In the genomic region with DNA sequence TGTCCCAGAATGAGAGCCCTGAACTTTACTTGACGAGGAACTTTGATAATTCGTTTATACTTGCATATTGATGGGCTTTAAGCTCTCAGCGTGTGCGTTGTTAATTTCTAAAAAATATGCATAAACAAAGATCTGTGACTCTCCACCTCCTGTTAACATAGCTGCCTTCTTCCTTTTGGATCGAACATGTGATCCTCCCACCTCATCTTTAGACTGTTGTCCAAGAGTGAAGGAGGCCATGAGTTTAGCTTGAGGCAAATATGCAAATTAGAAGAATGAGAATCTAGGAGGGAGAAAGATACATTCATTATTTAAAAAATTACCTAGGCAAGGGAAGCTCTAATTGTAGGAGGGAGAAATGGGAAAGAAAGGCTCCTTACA, we compare ENCODE assay signal across 8 cellular contexts. TPM values are rescaled to one million over a fixed set of nuclear protein-coding genes. Genes with fewer than 3 reads are reported as not detected.
DNase-seq lines count a peak whose midpoint lies in the region; ATAC-seq and TF ChIP-seq lines count a peak whose summit lies in the region.

No MANE protein-coding gene starts in this region.

- ATAC-seq in IMR-90 (ENCODE audit: low read depth): peak; percentile 3; the same call in 1 of the 2 replicates
- ATAC-seq in memory B cell (ENCODE audit: low read depth): no peak
- no peak for ATAC-seq in GM18517 (IDR thresholded peaks at IDR 0.05; ENCODE audit: unreplicated experiment)
- ATAC-seq in GM19023 (IDR thresholded peaks at IDR 0.05; ENCODE audit: unreplicated experiment): no peak

- peak overlapping the region; percentile 96 for H3K14ac ChIP-seq in IMR-90 (replicated peaks; ENCODE audit: low read depth, low read length)

- H2BK20ac ChIP-seq in IMR-90 (ENCODE audit: low read depth, low read length): peak overlapping the region; percentile 45; the same call in 1 of the 2 replicates

- dilution Hi-C loops in IMR-90 (cut with HindIII; ENCODE audit: low sequenced_read_pairs, unreplicated experiment): no loop called here

- no peaks in the 10 kb centered on the region for H3K27me3 ChIP-seq in BE2C
- no peaks in the 10 kb centered on the region for H3K27me3 ChIP-seq in IMR-90 (ENCODE audit: control insufficient read depth, insufficient read depth, low read length)

- H3K9me3 ChIP-seq in BE2C: no peaks in the 10 kb centered on the region
- H3K9me3 ChIP-seq in IMR-90 (ENCODE audit: control insufficient read depth, insufficient read depth, low read length): no peaks in the 10 kb centered on the region

- H3K9me3 Mint-ChIP-seq in memory B cell: no peaks in the 10 kb centered on the region

- TF ChIP-seq RAD21 in IMR-90 (IDR thresholded peaks at IDR 0.05; ENCODE audit: low read length): no peak

- peak overlapping the region; percentile 88 for H3K4me3 Mint-ChIP-seq in memory B cell

- H2BK15ac ChIP-seq in IMR-90 (ENCODE audit: low read depth, low read length): peak overlapping the region; percentile 17; the same call in 2 of the 3 replicates

- no peaks in the 10 kb centered on the region for H4K20me1 ChIP-seq in IMR-90 (ENCODE audit: insufficient read depth, low read length)

- H3K4me3 ChIP-seq in BE2C (ENCODE audit: low read depth, low read length) (peak overlapping the region; percentile 90), IMR-90 (ENCODE audit: insufficient read depth, low read depth, low read length) (peak overlapping the region; percentile 62)

- H3K79me1 ChIP-seq in IMR-90 (ENCODE audit: low read depth in 1 of 2, low read length in 2 of 2): peaks cover 15 to 38% of the 10 kb centered on the region in 2 experiments

- H4K91ac ChIP-seq in IMR-90 (ENCODE audit: insufficient read depth, low read depth, low read length): peak overlapping the region; percentile 83

- peak overlapping the region; percentile 78 for H3K9ac ChIP-seq in IMR-90 (ENCODE audit: low read depth, low read length)

- peak overlapping the region; percentile 91 for H2AFZ ChIP-seq in IMR-90 (replicated peaks; ENCODE audit: low read length, poor library complexity)

- peak overlapping the region; percentile 78 for H3K27ac ChIP-seq in IMR-90 (ENCODE audit: insufficient read depth, low read length)

- peak overlapping the region; percentile 75 for H3K4me2 ChIP-seq in IMR-90 (ENCODE audit: low read depth, low read length)

- TF ChIP-seq CTCF in BE2C (IDR thresholded peaks at IDR 0.05; ENCODE audit: low read depth, low read length) (no peak), IMR-90 (conservative IDR thresholded peaks at IDR 0.05; ENCODE audit: low read depth, low read length) (no peak)

- intact Hi-C loops in IMR-90 (cut with micrococcal nuclease): no loop called here

- CTCF ChIA-PET in IMR-90 (lab: Yijun Ruan, JAX): interaction anchor here (0.6 to 1.2 kb wide), 3 partner anchors 12 to 1229 kb away, joined by 3 to 4 read pairs (median 3); no protein-coding TSS in a partner anchor

- H2AK5ac ChIP-seq in IMR-90 (ENCODE audit: low read depth, low read length): peak overlapping the region; percentile 37

- H3K23ac ChIP-seq in IMR-90 (ENCODE audit: low read depth, low read length): peak overlapping the region; percentile 91

- no peak for TF ChIP-seq POLR2A in IMR-90 (IDR thresholded peaks at IDR 0.05; ENCODE audit: low read depth, low read length)

- in situ Hi-C loops in IMR-90 (cut with MboI; ENCODE audit: low sequenced_read_pairs): no loop called here
- in situ Hi-C loops in T47D (cut with HindIII; ENCODE audit: low pct_unique_long_range_greater_than_20kb, low sequenced_read_pairs): no loop called here

- H3K4me1 ChIP-seq in BE2C: peaks cover 19% of the 10 kb centered on the region
- peaks cover 8% of the 10 kb centered on the region; the same call in 1 of the 2 replicates for H3K4me1 ChIP-seq in IMR-90 (ENCODE audit: control insufficient read depth, insufficient read depth, low read length)

- no peaks in the 10 kb centered on the region for H3K27me3 Mint-ChIP-seq in memory B cell

- H3K27ac Mint-ChIP-seq in memory B cell: peak overlapping the region; percentile 99

- H3K9me1 ChIP-seq in IMR-90 (ENCODE audit: insufficient read depth, low read length): no peaks in the 10 kb centered on the region

- H2BK5ac ChIP-seq in IMR-90 (ENCODE audit: low read depth, low read length, poor library complexity, severe bottlenecking): peak overlapping the region; percentile 73

- peak overlapping the region; percentile 78; the same call in 1 of the 2 replicates for H3K56ac ChIP-seq in IMR-90 (ENCODE audit: extremely low read depth, insufficient read depth, low read length)

- peak overlapping the region; percentile 60 for H2BK120ac ChIP-seq in IMR-90 (ENCODE audit: low read depth, low read length)

- WGBS in IMR-90 (ENCODE audit: extremely low coverage in 2 of 2, insufficient read length in 1 of 2), 2 experiments: no CpG with 5 or more reads among the region's 5 CpGs

- peak overlapping the region; percentile 62 for H3K18ac ChIP-seq in IMR-90 (ENCODE audit: low read depth, low read length)

- H3K4ac ChIP-seq in IMR-90 (ENCODE audit: low read depth, low read length): peak overlapping the region; percentile 91

- POLR2A ChIA-PET in IMR-90 (lab: Charles Lee; ENCODE audit: unreplicated experiment): interaction anchor here (0.6 kb wide), 2 partner anchors 80 to 505 kb away, joined by 3 to 9 read pairs; no protein-coding TSS in a partner anchor

- no TSS peak for BruUV-seq in IMR-90 (replicated peaks; lab: Mats Ljungman, UMichigan)

- H4K5ac ChIP-seq in IMR-90 (ENCODE audit: low read depth, low read length): peak overlapping the region; percentile 58

- H4K8ac ChIP-seq in IMR-90 (ENCODE audit: low read depth in 2 of 2, low read length in 2 of 2): peak overlapping the region; percentile 16 to 90

- no peaks in the 10 kb centered on the region for H3K36me3 Mint-ChIP-seq in memory B cell

- peaks cover 13% of the 10 kb centered on the region for H3K4me1 Mint-ChIP-seq in memory B cell

- H3K36me3 ChIP-seq in BE2C (peaks cover 6% of the 10 kb centered on the region), IMR-90 (ENCODE audit: control insufficient read depth, insufficient read depth, low read length) (no peaks in the 10 kb centered on the region)

- peak overlapping the region; percentile 85 for H2AK9ac ChIP-seq in IMR-90 (replicated peaks; ENCODE audit: low read depth, low read length, poor library complexity)

- DNase-seq in BE2C: no peak
- peak; percentile 23 for DNase-seq in IMR-90
- DNase-seq in T47D (ENCODE audit: low read depth in 1 of 2, low spot score in 1 of 2): peak; percentile 18
- no peak for DNase-seq in memory B cell (ENCODE audit: low spot score in 2 of 2)
- no peak for DNase-seq in A172 (ENCODE audit: low spot score)
- DNase-seq in activated effector memory CD4-positive, alpha-beta T cell treated with anti-CD3 and anti-CD28 coated beads, Interleukin-2, amount 50 U/mL, for 16 hours: no peak

TF ChIP-seq in IMR-90, 13 proteins besides CTCF, POLR2A, EP300 and RAD21:
- TF ChIP-seq, protein P1, sequence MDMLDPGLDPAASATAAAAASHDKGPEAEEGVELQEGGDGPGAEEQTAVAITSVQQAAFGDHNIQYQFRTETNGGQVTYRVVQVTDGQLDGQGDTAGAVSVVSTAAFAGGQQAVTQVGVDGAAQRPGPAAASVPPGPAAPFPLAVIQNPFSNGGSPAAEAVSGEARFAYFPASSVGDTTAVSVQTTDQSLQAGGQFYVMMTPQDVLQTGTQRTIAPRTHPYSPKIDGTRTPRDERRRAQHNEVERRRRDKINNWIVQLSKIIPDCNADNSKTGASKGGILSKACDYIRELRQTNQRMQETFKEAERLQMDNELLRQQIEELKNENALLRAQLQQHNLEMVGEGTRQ (IDR thresholded peaks at IDR 0.05; ENCODE audit: low read depth, low read length): 0 out of 2 replicates have a peak, but pooled peaks have one; percentile 4
- TF ChIP-seq MAFK (IDR thresholded peaks at IDR 0.05; ENCODE audit: low read depth, low read length): no peak

RNA-seq across cellular contexts. Expression of gene TTC8, which starts 0.6 kb away (rescaled TPM):
- 86.6 TPM for polyA plus RNA-seq in BE2C (2012; ENCODE audit: insufficient read depth, insufficient read length, low read depth)
- total RNA-seq in IMR-90 (2012; rRNA removed): 48.0 and 48.9 TPM in 2 replicates
- 75.9 and 84.2 TPM in 2 replicates for polyA plus RNA-seq in IMR-90 (2012; rRNA removed)
- polyA plus RNA-seq in IMR-90 (2012; cell fraction: cytosol; rRNA removed): 21.1 and 38.5 TPM in 2 replicates
- polyA plus RNA-seq in IMR-90 (2012; cell fraction: nucleus; rRNA removed; ENCODE audit: low replicate concordance): 29.6 and 115 TPM in 2 replicates
- total RNA-seq in A172 (2014; rRNA removed; shearing (Covaris generic)): 19.2 and 20.3 TPM in 2 replicates

RNA-seq across cellular contexts. Expression of gene EML5, which starts 32.3 kb away (rescaled TPM):
- polyA plus RNA-seq in BE2C (2012; ENCODE audit: insufficient read depth, insufficient read length, low read depth): 14.0 TPM
- 22.2 and 34.7 TPM in 2 replicates for total RNA-seq in IMR-90 (2012; rRNA removed)
- 5.7 and 8.1 TPM in 2 replicates for polyA plus RNA-seq in IMR-90 (2012; rRNA removed)
- polyA plus RNA-seq in IMR-90 (2012; cell fraction: cytosol; rRNA removed): 0.71 and 1.5 TPM in 2 replicates
- polyA plus RNA-seq in IMR-90 (2012; cell fraction: nucleus; rRNA removed; ENCODE audit: low replicate concordance): 2.3 and 18.3 TPM in 2 replicates
- 0.24 and 0.34 TPM in 2 replicates for total RNA-seq in A172 (2014; rRNA removed; shearing (Covaris generic))

Comparison
In these comparisons a context has a peak if more than half of its experiments do, and no peak if none do; other contexts are left out.
1. DNase-seq: peak in IMR-90 (single experiment) and T47D (2 of 2); none in BE2C (single experiment), memory B cell (0 of 2), A172 (single experiment) and activated effector memory CD4-positive, alpha-beta T cell treated with anti-CD3 and anti-CD28 coated beads, Interleukin-2, amount 50 U/mL, for 16 hours (single experiment).
2. RNA of gene EML5, which starts 32.3 kb away (total RNA-seq): 22.2 to 34.7 TPM in IMR-90; 0.24 to 0.34 TPM in A172; every median in the first group is over 10 times any median in the second.